Comparison of ENCODE assay signal across 27 cellular contexts in the genomic region with DNA sequence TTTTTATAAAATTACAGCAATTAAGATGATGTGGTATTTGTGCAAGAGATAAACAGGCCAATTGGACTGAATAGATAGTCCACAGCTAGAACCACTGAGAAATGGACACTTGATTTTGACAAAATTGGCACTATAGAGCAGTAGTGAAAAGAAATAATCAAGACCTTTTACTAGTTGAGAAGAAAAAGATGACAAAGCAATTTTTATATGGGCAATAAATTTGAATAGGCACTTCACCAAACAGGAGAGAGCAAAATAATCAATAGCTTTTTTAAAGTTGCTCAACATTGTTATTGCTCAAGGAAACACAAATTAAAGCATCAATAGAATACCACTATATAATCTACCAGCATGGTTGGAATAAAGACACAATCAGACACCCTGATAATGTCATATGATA.
"Had no signal": no experiment of that assay in that cellular context is flagged by ENCODE, and none has a peak within 500 bp of the region (broad histone marks: within the 10 kb centered on the region; RNA-seq: fewer than 3 reads in every experiment).

No MANE protein-coding gene starts in this region.

- H3K4me1 ChIP-seq: colonic mucosa, esophagus muscularis mucosa, esophagus squamous epithelium, foreskin keratinocyte, gastrocnemius medialis, gastroesophageal sphincter, heart left ventricle, heart right ventricle had no signal

- DNase-seq: colonic mucosa; cortex of kidney; dermis blood vessel endothelial cell; dorsolateral prefrontal cortex; effector CD4-positive, alpha-beta T cell; effector CD8-positive, alpha-beta T cell; effector memory CD4-positive, alpha-beta T cell; effector memory CD8-positive, alpha-beta T cell; endodermal cell; erythroblast; esophagus squamous epithelium; foreskin fibroblast; foreskin keratinocyte; foreskin melanocyte; gastrocnemius medialis; glutamatergic neuron; head of caudate nucleus; heart left ventricle; heart right ventricle had no signal

- H3K9me3 ChIP-seq: colonic mucosa, esophagus muscularis mucosa, esophagus squamous epithelium, gastrocnemius medialis had no signal

- ATAC-seq: effector memory CD8-positive, alpha-beta T cell; esophagus mucosa; foreskin keratinocyte; gastrocnemius medialis; gastroesophageal sphincter; heart left ventricle; heart right ventricle had no signal

- H3K27ac ChIP-seq: colonic mucosa, coronary artery, dorsolateral prefrontal cortex, epithelial cell of prostate, esophagus muscularis mucosa, esophagus squamous epithelium, foreskin keratinocyte, gastrocnemius medialis, gastroesophageal sphincter, heart left ventricle, heart right ventricle had no signal

- H3K4me3 ChIP-seq: colonic mucosa, coronary artery, dorsolateral prefrontal cortex, esophagus muscularis mucosa, esophagus squamous epithelium, gastrocnemius medialis, gastroesophageal sphincter, heart left ventricle, heart right ventricle had no signal

- H3K27me3 ChIP-seq: colonic mucosa, esophagus muscularis mucosa, esophagus squamous epithelium, foreskin keratinocyte, gastrocnemius medialis, gastroesophageal sphincter, heart left ventricle, heart right ventricle had no signal

- FAIRE-seq: colon, endometrium, endothelial cell of umbilical vein had no signal

- H3K36me3 ChIP-seq: colonic mucosa, esophagus muscularis mucosa, esophagus squamous epithelium, gastrocnemius medialis, gastroesophageal sphincter, heart left ventricle, heart right ventricle had no signal
